ENCODE assay signal across 31 cellular contexts in the genomic region with DNA sequence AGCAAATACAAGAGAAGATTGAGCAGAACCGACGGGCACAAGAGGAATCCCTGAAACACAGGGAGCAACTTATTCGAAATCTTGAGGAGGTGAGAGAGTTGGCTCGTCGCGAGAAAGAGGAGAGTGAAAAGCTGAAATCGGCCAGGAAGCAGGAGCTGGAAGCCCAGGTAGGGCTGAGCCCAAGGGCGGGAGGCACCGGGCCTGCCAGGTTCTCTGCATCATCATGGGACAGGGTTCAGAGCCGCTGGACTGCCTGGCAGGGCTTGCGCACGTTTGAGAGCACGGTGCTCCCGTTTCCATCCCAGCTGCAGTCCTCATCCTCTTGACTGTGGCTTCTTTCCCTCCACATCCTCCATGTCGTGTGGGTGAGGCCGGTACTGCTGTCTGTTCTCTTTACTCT. TPM values are rescaled to one million over a fixed set of nuclear protein-coding genes. Genes with fewer than 3 reads are reported as not detected.
A peak's percentile ranks its signal among the peaks of the same experiment; 100 is the strongest.
DNase-seq lines count a peak whose midpoint lies in the region; ATAC-seq, FAIRE-seq and TF ChIP-seq lines count a peak whose summit lies in the region.
"Had no signal": no experiment of that assay in that cellular context is flagged by ENCODE, and none has a peak within 500 bp of the region (broad histone marks: within the 10 kb centered on the region; RNA-seq: fewer than 3 reads in every experiment).

No MANE protein-coding gene starts in this region.

- H3K36me3 Mint-ChIP-seq in activated CD4-positive, alpha-beta T cell treated with anti-CD3 and anti-CD28 coated beads for 36 hours (ENCODE audit: low read depth), result peaks cover 55% of the 10 kb centered on the region
- peaks cover 18% of the 10 kb centered on the region for H3K36me3 Mint-ChIP-seq in progenitor cell of endocrine pancreas (ENCODE audit: insufficient read depth)
- H3K36me3 Mint-ChIP-seq: IgD-negative memory B cell had no signal

- no peak overlapping the region for H3K4me3 Mint-ChIP-seq in activated CD4-positive, alpha-beta T cell treated with anti-CD3 and anti-CD28 coated beads for 36 hours
- no peak overlapping the region for H3K4me3 Mint-ChIP-seq in progenitor cell of endocrine pancreas (ENCODE audit: low read depth)
- H3K4me3 Mint-ChIP-seq: B cell; CD14-positive monocyte; CD8-positive, alpha-beta memory T cell; IgD-negative memory B cell had no signal

- H3K36me3 ChIP-seq in body of pancreas (replicated peaks in 1 of 2; ENCODE audit: insufficient read depth in 1 of 2, low read depth in 2 of 2), result peaks cover 0 to 22% of the 10 kb centered on the region in 2 donors
- H3K36me3 ChIP-seq in testis (ENCODE audit: low read depth, missing control alignments), result no peaks in the 10 kb centered on the region

- no peak for TF ChIP-seq CTCF in C4-2B (conservative IDR thresholded peaks at IDR 0.05)
- TF ChIP-seq CTCF in body of pancreas (IDR thresholded peaks at IDR 0.05), result no peak
- TF ChIP-seq CTCF in progenitor cell of endocrine pancreas (IDR thresholded peaks at IDR 0.05; ENCODE audit: unreplicated experiment), result no peak
- no peak for TF ChIP-seq CTCF in testis (IDR thresholded peaks at IDR 0.05)

- DNase-seq in activated CD4-positive, alpha-beta T cell treated with anti-CD3 and anti-CD28 coated beads for 36 hours, result no peak
- DNase-seq in activated CD4-positive, alpha-beta T cell treated with anti-CD3 and anti-CD28 coated beads, Interleukin-2, amount 50 U/mL, for 4 hours, result no peak
- DNase-seq in body of pancreas (peak in 2 of 4 donors; percentile 34 to 68), progenitor cell of endocrine pancreas (ENCODE audit: low spot score, unreplicated experiment) (no peak), testis (no peak), substantia nigra (lab: John Stamatoyannopoulos, UW) (no peak), GM12891 (ENCODE audit: insufficient read length, low spot score) (no peak)
- DNase-seq: CD8-positive, alpha-beta memory T cell; DMS 273 treated with DMSO at 0.1 percent for 48 hours; DMS79; EL; GDM1; HCEC 1CT; Karpas-422; NCI-H1092; NCI-H1417 treated with DMSO at 0.1 percent for 48 hours; NCI-H1694 treated with DMSO at 0.1 percent for 48 hours; NCI-H2081; NCI-H2171; NCI-H226; NCI-H510A; NCI-H69; SHP77 had no signal

- peak overlapping the region; percentile 41 for H3K27ac Mint-ChIP-seq in activated CD4-positive, alpha-beta T cell treated with anti-CD3 and anti-CD28 coated beads for 36 hours
- peak overlapping the region; percentile 28 for H3K27ac Mint-ChIP-seq in progenitor cell of endocrine pancreas
- H3K27ac Mint-ChIP-seq: B cell had no signal

- no peak overlapping the region for H3K4me3 ChIP-seq in body of pancreas
- no peak overlapping the region for H3K4me3 ChIP-seq in testis

- H3K4me1 Mint-ChIP-seq in activated CD4-positive, alpha-beta T cell treated with anti-CD3 and anti-CD28 coated beads for 36 hours, result no peaks in the 10 kb centered on the region
- H3K4me1 Mint-ChIP-seq in progenitor cell of endocrine pancreas (ENCODE audit: low read depth), result no peaks in the 10 kb centered on the region
- H3K4me1 Mint-ChIP-seq: B cell, CD14-positive monocyte had no signal

- no peak for FAIRE-seq in GM12891 (lab: Jason Lieb, UNC)
- FAIRE-seq: GM12892, GM19239, H1 had no signal

- H3K4me1 ChIP-seq in body of pancreas, result peaks cover 20% of the 10 kb centered on the region
- H3K4me1 ChIP-seq in testis, result no peaks in the 10 kb centered on the region

- POLR2A ChIA-PET in activated CD4-positive, alpha-beta T cell treated with anti-CD3 and anti-CD28 coated beads for 36 hours (lab: Charles Lee), result no interaction called here

- H3K9me3 Mint-ChIP-seq in activated CD4-positive, alpha-beta T cell treated with anti-CD3 and anti-CD28 coated beads for 36 hours (ENCODE audit: low read depth), result no peaks in the 10 kb centered on the region
- no peaks in the 10 kb centered on the region for H3K9me3 Mint-ChIP-seq in progenitor cell of endocrine pancreas (ENCODE audit: low read depth)
- H3K9me3 Mint-ChIP-seq: CD14-positive monocyte; CD8-positive, alpha-beta memory T cell; IgD-negative memory B cell had no signal

- peak overlapping the region; percentile 73 for H3K27ac ChIP-seq in C4-2B
- H3K27ac ChIP-seq in body of pancreas, result peak overlapping the region; percentile 58 to 85 (median 69)
- H3K27ac ChIP-seq in testis, result no peak overlapping the region
- H3K27ac ChIP-seq in substantia nigra (ENCODE audit: low read depth, low read length, poor library complexity, severe bottlenecking), result no peak overlapping the region
- H3K27ac ChIP-seq: 22Rv1 had no signal

- H3K27me3 ChIP-seq in body of pancreas (no peaks in the 10 kb centered on the region), testis (no peaks in the 10 kb centered on the region)

- 78 to 85% methylated on average over 16 of the region's 16 CpGs for WGBS in body of pancreas, 2 donors
- 87 to 89% methylated on average over 16 of the region's 16 CpGs for WGBS in testis, 2 donors

- no peaks in the 10 kb centered on the region for H3K9me3 ChIP-seq in body of pancreas
- H3K9me3 ChIP-seq in testis, result no peaks in the 10 kb centered on the region

- CTCF ChIA-PET in activated CD4-positive, alpha-beta T cell treated with anti-CD3 and anti-CD28 coated beads for 36 hours (lab: Charles Lee), result interaction anchor here (0.6 to 1.6 kb wide), 2 partner anchors 19 to 65 kb away, joined by 3 to 5 read pairs; no protein-coding TSS in a partner anchor

- no peak for ATAC-seq in activated CD4-positive, alpha-beta T cell treated with anti-CD3 and anti-CD28 coated beads for 36 hours
- ATAC-seq in body of pancreas, result no peak

- no peaks in the 10 kb centered on the region for H3K27me3 Mint-ChIP-seq in activated CD4-positive, alpha-beta T cell treated with anti-CD3 and anti-CD28 coated beads for 36 hours
- H3K27me3 Mint-ChIP-seq in progenitor cell of endocrine pancreas, result no peaks in the 10 kb centered on the region
- H3K27me3 Mint-ChIP-seq: B cell; CD8-positive, alpha-beta memory T cell; IgD-negative memory B cell had no signal

- intact Hi-C loops in activated CD4-positive, alpha-beta T cell treated with anti-CD3 and anti-CD28 coated beads for 36 hours (cut with DNase I, micrococcal nuclease), result no loop called here
- intact Hi-C loops in body of pancreas (cut with DNase I), result no loop called here
- intact Hi-C loops in testis (cut with DNase I; ENCODE audit: low total_unique reads), result no loop called here

- no peak for TF ChIP-seq POLR2A in body of pancreas (IDR thresholded peaks at IDR 0.05)
- TF ChIP-seq POLR2A in testis (IDR thresholded peaks at IDR 0.05), result no peak
- TF ChIP-seq POLR2A in GM12891 (IDR thresholded peaks at IDR 0.05; ENCODE audit: low read depth, low read length), result no peak

TF ChIP-seq in GM12891, 5 proteins besides CTCF, POLR2A, EP300 and RAD21:
- TF ChIP-seq POU2F2 (IDR thresholded peaks at IDR 0.05; ENCODE audit: low read depth, low read length) (no peak), TAF1 (IDR thresholded peaks at IDR 0.05; ENCODE audit: low read depth, low read length) (no peak), POLR2AphosphoS5 (IDR thresholded peaks at IDR 0.05; ENCODE audit: low read depth, low read length) (no peak), PAX5 (IDR thresholded peaks at IDR 0.05; ENCODE audit: insufficient read depth, low read length, severe bottlenecking) (no peak)

RNA-seq across cellular contexts. Expression of a gene that starts 14.4 kb away (rescaled TPM):
- total RNA-seq in activated CD4-positive, alpha-beta T cell treated with anti-CD3 and anti-CD28 coated beads for 36 hours, result 10 to 100 TPM; 15.1 to 16.1 TPM
- total RNA-seq in body of pancreas (10 to 100 TPM; 29.3 to 72.2 TPM), progenitor cell of endocrine pancreas (19.3 and 20.6 TPM in 2 replicates), testis (10 to 100 TPM; 38.0 to 59.4 TPM)
- 23.2 TPM for polyA plus RNA-seq in testis (ENCODE audit: insufficient read depth, low read depth, low replicate concordance)
- 8.5 TPM for polyA plus RNA-seq in GM12891 (2012; ENCODE audit: low read depth, missing spikeins)

RNA-seq across cellular contexts. Expression of a gene that starts 34.1 kb away (rescaled TPM):
- total RNA-seq in activated CD4-positive, alpha-beta T cell treated with anti-CD3 and anti-CD28 coated beads for 36 hours, result 10 to 100 TPM; 24.2 to 26.9 TPM
- total RNA-seq in body of pancreas (10 to 100 TPM; 21.1 to 27.8 TPM), progenitor cell of endocrine pancreas (20.8 and 21.7 TPM in 2 replicates), testis (10 to 100 TPM; 20.0 to 23.1 TPM)
- polyA plus RNA-seq in testis (ENCODE audit: insufficient read depth, low read depth, low replicate concordance), result 27.1 TPM
- 10.7 TPM for polyA plus RNA-seq in GM12891 (2012; ENCODE audit: low read depth, missing spikeins)

Comparison
In these comparisons a context has a peak if more than half of its experiments do, and no peak if none do; other contexts are left out.
1. H3K27ac ChIP-seq: peak in C4-2B (single experiment) and body of pancreas (4 of 4); none in testis (0 of 2) and substantia nigra (single experiment).